Comparison of ENCODE assay signal across 8 cellular contexts in genomic region chr20:25000268-25000801, GRCh38. TPM values are rescaled to one million over a fixed set of nuclear protein-coding genes. Genes with fewer than 3 reads are reported as not detected.
DNase-seq lines count a peak whose midpoint lies in the region; ATAC-seq and TF ChIP-seq lines count a peak whose summit lies in the region.

No MANE protein-coding gene starts in this region.

- TF ChIP-seq CTCF in testis (IDR thresholded peaks at IDR 0.05), result no peak

- peaks cover 5% of the 10 kb centered on the region for H3K4me1 ChIP-seq in testis

- no peaks in the 10 kb centered on the region for H3K27me3 ChIP-seq in testis

- intact Hi-C loops in left cardiac atrium (cut with DNase I) (loop anchor here in 1 of 2 donors (5.0 kb wide), 1 partner anchor 37 kb away; no protein-coding TSS in a partner anchor), testis (cut with DNase I; ENCODE audit: low total_unique reads) (no loop called here)

- H3K9me3 ChIP-seq in testis, result no peaks in the 10 kb centered on the region

- no peak overlapping the region for H3K4me3 ChIP-seq in testis

- ATAC-seq in left cardiac atrium (peak; percentile 38 to 69), HG03520 (IDR thresholded peaks at IDR 0.05; ENCODE audit: unreplicated experiment) (no peak)

- no peak overlapping the region for H3K27ac ChIP-seq in testis

- TF ChIP-seq POLR2A in testis (IDR thresholded peaks at IDR 0.05), result no peak

- peak; percentile 70 for DNase-seq in DMS 273 (lab: John Stamatoyannopoulos, UW; ENCODE audit: unreplicated experiment)
- no peak for DNase-seq in DMS 273 treated with DMSO at 0.1 percent for 48 hours (lab: John Stamatoyannopoulos, UW)
- DNase-seq in SW480 (ENCODE audit: low spot score), result peak; percentile 43
- DNase-seq in left cardiac atrium, result peak; percentile 73
- DNase-seq in testis, result peak; percentile 74
- no peak for DNase-seq in NCI-H2227 treated with DMSO at 0.1 percent for 48 hours (lab: John Stamatoyannopoulos, UW)
- DNase-seq in NCI-H187 (lab: John Stamatoyannopoulos, UW), result no peak

- no peaks in the 10 kb centered on the region for H3K36me3 ChIP-seq in testis (ENCODE audit: low read depth, missing control alignments)

- WGBS in testis, 2 donors, result 58 to 66% methylated on average over 4 of the region's 4 CpGs

RNA-seq across cellular contexts. Expression of gene APMAP, which starts 7.8 kb away (rescaled TPM):
- total RNA-seq in left cardiac atrium, result 10 to 100 TPM; 47.0 to 52.2 TPM
- 100 to 1,000 TPM in 1 of 2 donors, 10 to 100 TPM in 1; 92.3 to 105 TPM for total RNA-seq in testis
- 135 TPM for polyA plus RNA-seq in testis (ENCODE audit: insufficient read depth, low read depth, low replicate concordance)

RNA-seq across cellular contexts. Expression of gene CST7, which starts 51.3 kb away (rescaled TPM):
- total RNA-seq in left cardiac atrium (1 to 10 TPM; 1.7 to 2.7 TPM), testis (under 1 TPM in 1 of 2 donors, not detected in 1; 0.56 TPM)
- polyA plus RNA-seq in testis (ENCODE audit: insufficient read depth, low read depth, low replicate concordance), result 4.1 TPM

RNA-seq across cellular contexts. Expression of gene ACSS1, which starts 57.6 kb away (rescaled TPM):
- total RNA-seq in left cardiac atrium, result 10 to 100 TPM; 27.9 to 55.0 TPM
- 100 to 1,000 TPM; 162 to 184 TPM for total RNA-seq in testis
- polyA plus RNA-seq in testis (ENCODE audit: insufficient read depth, low read depth, low replicate concordance), result 61.5 TPM

Comparison
In these comparisons a context has a peak if more than half of its experiments do, and no peak if none do; other contexts are left out.
1. DNase-seq: peak in DMS 273 (single experiment), SW480 (single experiment), left cardiac atrium (single experiment) and testis (single experiment); none in DMS 273 treated with DMSO at 0.1 percent for 48 hours (single experiment), NCI-H2227 treated with DMSO at 0.1 percent for 48 hours (single experiment) and NCI-H187 (0 of 2).